In the genomic region with DNA sequence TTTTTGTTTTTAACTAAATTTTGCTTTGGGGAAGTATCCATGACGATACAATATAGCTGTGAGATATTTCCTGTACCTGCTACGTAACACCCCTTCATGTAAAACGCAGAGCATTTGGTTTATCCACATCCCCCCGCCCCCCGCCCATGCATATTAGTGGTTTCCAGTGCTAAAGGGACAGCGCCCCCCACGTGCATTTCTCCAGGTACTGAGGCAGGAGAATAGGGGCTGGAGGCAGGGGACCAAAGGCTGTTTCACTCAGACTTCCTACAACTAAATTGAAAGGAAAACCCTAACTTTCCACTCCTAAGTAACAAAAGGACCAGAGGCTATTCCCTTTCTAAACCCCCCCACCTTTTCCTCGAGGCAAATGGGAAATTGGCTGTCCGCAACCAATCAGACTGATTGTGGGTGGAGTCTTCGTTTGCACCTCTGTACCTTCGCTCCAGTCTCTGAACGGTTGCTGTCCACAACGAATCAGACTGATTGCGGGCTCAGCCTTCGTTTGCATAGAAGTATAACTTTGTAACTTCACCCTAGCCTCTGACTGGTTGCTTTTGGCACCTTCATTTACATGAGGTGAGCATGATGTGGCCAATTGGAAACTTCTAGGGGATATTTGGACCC, we compare ENCODE assay signal across 12 cellular contexts. TPM values are rescaled to one million over a fixed set of nuclear protein-coding genes. Genes with fewer than 3 reads are reported as not detected.
DNase-seq lines count a peak whose midpoint lies in the region; ATAC-seq and TF ChIP-seq lines count a peak whose summit lies in the region.
"Had no signal": no experiment of that assay in that cellular context is flagged by ENCODE, and none has a peak within 500 bp of the region (broad histone marks: within the 10 kb centered on the region; RNA-seq: fewer than 3 reads in every experiment).

No MANE protein-coding gene starts in this region.

- no peak overlapping the region for H3K4me2 ChIP-seq in Loucy (ENCODE audit: low read depth, low read length, poor library complexity, severe bottlenecking)

- intact Hi-C loops in left lung (cut with DNase I): loop anchor here in 1 of 2 donors (5.0 kb wide), 1 partner anchor 167 kb away; no protein-coding TSS in a partner anchor

- H2AFZ ChIP-seq in Loucy (ENCODE audit: low read length): 0 out of 2 replicates have a peak overlapping the region, but pooled peaks have one; percentile 35

- H4K20me1 ChIP-seq in Loucy (ENCODE audit: insufficient read depth, low read length, poor library complexity, severe bottlenecking): no peaks in the 10 kb centered on the region
- H4K20me1 ChIP-seq: BLaER1 had no signal

- H3K27ac ChIP-seq in SK-N-MC: peak overlapping the region; percentile 100
- H3K27ac ChIP-seq in left lung: no peak overlapping the region
- H3K27ac ChIP-seq: BLaER1 had no signal

- H3K4me3 ChIP-seq in Loucy (ENCODE audit: low read length, poor library complexity, severe bottlenecking) (no peak overlapping the region), SK-N-MC (peak overlapping the region; percentile 74), left lung (no peak overlapping the region)
- H3K4me3 ChIP-seq: BLaER1 had no signal

- H3K9me3 ChIP-seq in Loucy (ENCODE audit: insufficient read depth, low read depth, low read length): no peaks in the 10 kb centered on the region
- H3K9me3 ChIP-seq in SK-N-MC (ENCODE audit: low read depth, low read length): no peaks in the 10 kb centered on the region
- no peaks in the 10 kb centered on the region for H3K9me3 ChIP-seq in left lung
- H3K9me3 ChIP-seq: BLaER1 had no signal

- no peaks in the 10 kb centered on the region for H3K9me2 ChIP-seq in Loucy (replicated peaks; ENCODE audit: low read depth, low read length)

- DNase-seq in DMS153 (lab: John Stamatoyannopoulos, UW) (peak; percentile 68), SK-N-MC (ENCODE audit: low read depth, low spot score) (no peak), left lung (no peak), NCI-H69 (lab: John Stamatoyannopoulos, UW) (no peak), KBM-7 (no peak)
- no peak for DNase-seq in stimulated activated CD4-positive, alpha-beta T cell treated with anti-CD3 and anti-CD28 coated beads, Interleukin-4, amount 100 ng/mL, for 24 hours
- DNase-seq: GM23248 had no signal

- no peaks in the 10 kb centered on the region for H3K79me2 ChIP-seq in Loucy (ENCODE audit: insufficient read depth, low read length)

- H3K9ac ChIP-seq in Loucy (ENCODE audit: low read depth, low read length, poor library complexity, severe bottlenecking) (no peak overlapping the region), SK-N-MC (ENCODE audit: insufficient read length) (peak overlapping the region; percentile 84)
- H3K9ac ChIP-seq: BLaER1 had no signal

- no peaks in the 10 kb centered on the region for H3F3A ChIP-seq in Loucy (ENCODE audit: low read depth)

- H3K36me3 ChIP-seq in Loucy (ENCODE audit: insufficient read depth, low read length): no peaks in the 10 kb centered on the region
- no peaks in the 10 kb centered on the region for H3K36me3 ChIP-seq in SK-N-MC (ENCODE audit: insufficient read depth, low read length)
- no peaks in the 10 kb centered on the region for H3K36me3 ChIP-seq in left lung
- H3K36me3 ChIP-seq: BLaER1 had no signal

- H3K4me1 ChIP-seq in Loucy (ENCODE audit: insufficient read depth, low read length, poor library complexity, severe bottlenecking): peaks cover 37% of the 10 kb centered on the region
- peaks cover 5 to 13% of the 10 kb centered on the region in 2 donors for H3K4me1 ChIP-seq in left lung

- TF ChIP-seq CTCF in Loucy (conservative IDR thresholded peaks at IDR 0.05; ENCODE audit: low read length) (no peak; the same call in 1 of the 2 replicates), left lung (IDR thresholded peaks at IDR 0.05) (no peak)

- ATAC-seq in left lung (peak; percentile 70), GM21423 (IDR thresholded peaks at IDR 0.05; ENCODE audit: unreplicated experiment) (no peak)
- ATAC-seq: stimulated activated effector memory CD8-positive, alpha-beta T cell treated with anti-CD3 and anti-CD28 coated beads, Interleukin-12 subunit alpha, Interleukin-12 subunit beta, amount 100 ng/mL, for 72 hours had no signal

- H3K27me3 ChIP-seq in Loucy (ENCODE audit: insufficient read depth, low read length, poor library complexity, severe bottlenecking) (no peaks in the 10 kb centered on the region), left lung (peaks cover 13 to 84% of the 10 kb centered on the region in 2 donors)
- H3K27me3 ChIP-seq: BLaER1 had no signal

- in situ Hi-C loops in KBM-7 (cut with MboI; ENCODE audit: low pct_unique_long_range_greater_than_20kb, low sequenced_read_pairs): no loop called here

RNA-seq across cellular contexts. Expression of a gene that starts 12.2 kb away (rescaled TPM):
- total RNA-seq in left lung: 10 to 100 TPM in 1 of 2 donors, 1 to 10 TPM in 1; 5.8 to 10.5 TPM
- total RNA-seq: T-helper 1 cell treated with Interleukin-12 subunit alpha and Interleukin-12 subunit beta and Interleukin-4 antibody, amounts not matched to agents 30 ng/mL and 1 ng/mL, for 36 hours had no signal
